1 cellular context compared by ENCODE assay signal in the genomic region with DNA sequence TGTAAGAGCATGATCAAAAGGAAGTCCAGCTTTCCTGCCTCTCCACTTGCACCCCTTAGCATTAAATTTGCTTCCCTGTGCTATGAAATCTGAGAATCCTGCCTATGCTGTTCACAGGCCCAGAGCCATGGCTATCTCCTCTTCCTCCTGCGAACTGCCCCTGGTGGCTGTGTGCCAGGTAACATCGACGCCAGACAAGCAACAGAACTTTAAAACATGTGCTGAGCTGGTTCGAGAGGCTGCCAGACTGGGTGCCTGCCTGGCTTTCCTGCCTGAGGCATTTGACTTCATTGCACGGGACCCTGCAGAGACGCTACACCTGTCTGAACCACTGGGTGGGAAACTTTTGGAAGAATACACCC.
TF ChIP-seq lines count a peak whose summit lies in the region.

No MANE protein-coding gene starts in this region.

TF ChIP-seq in SK-N-SH treated with all-trans-retinoic acid at 6 μM for 48 hours, 23 proteins besides CTCF, POLR2A, EP300 and RAD21 (continued from another document):
- TF ChIP-seq, protein P1, sequence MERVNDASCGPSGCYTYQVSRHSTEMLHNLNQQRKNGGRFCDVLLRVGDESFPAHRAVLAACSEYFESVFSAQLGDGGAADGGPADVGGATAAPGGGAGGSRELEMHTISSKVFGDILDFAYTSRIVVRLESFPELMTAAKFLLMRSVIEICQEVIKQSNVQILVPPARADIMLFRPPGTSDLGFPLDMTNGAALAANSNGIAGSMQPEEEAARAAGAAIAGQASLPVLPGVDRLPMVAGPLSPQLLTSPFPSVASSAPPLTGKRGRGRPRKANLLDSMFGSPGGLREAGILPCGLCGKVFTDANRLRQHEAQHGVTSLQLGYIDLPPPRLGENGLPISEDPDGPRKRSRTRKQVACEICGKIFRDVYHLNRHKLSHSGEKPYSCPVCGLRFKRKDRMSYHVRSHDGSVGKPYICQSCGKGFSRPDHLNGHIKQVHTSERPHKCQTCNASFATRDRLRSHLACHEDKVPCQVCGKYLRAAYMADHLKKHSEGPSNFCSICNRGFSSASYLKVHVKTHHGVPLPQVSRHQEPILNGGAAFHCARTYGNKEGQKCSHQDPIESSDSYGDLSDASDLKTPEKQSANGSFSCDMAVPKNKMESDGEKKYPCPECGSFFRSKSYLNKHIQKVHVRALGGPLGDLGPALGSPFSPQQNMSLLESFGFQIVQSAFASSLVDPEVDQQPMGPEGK (CRISPR knock-in tag; IDR thresholded peaks at IDR 0.05; ENCODE audit: borderline replicate concordance) = no peak
- TF ChIP-seq TCF4 (CRISPR knock-in tag; IDR thresholded peaks at IDR 0.05; ENCODE audit: borderline replicate concordance) (no peak), ESRRG (CRISPR knock-in tag; IDR thresholded peaks at IDR 0.05) (no peak), ZNF8 (CRISPR knock-in tag; IDR thresholded peaks at IDR 0.05) (no peak)
